In the genomic region with DNA sequence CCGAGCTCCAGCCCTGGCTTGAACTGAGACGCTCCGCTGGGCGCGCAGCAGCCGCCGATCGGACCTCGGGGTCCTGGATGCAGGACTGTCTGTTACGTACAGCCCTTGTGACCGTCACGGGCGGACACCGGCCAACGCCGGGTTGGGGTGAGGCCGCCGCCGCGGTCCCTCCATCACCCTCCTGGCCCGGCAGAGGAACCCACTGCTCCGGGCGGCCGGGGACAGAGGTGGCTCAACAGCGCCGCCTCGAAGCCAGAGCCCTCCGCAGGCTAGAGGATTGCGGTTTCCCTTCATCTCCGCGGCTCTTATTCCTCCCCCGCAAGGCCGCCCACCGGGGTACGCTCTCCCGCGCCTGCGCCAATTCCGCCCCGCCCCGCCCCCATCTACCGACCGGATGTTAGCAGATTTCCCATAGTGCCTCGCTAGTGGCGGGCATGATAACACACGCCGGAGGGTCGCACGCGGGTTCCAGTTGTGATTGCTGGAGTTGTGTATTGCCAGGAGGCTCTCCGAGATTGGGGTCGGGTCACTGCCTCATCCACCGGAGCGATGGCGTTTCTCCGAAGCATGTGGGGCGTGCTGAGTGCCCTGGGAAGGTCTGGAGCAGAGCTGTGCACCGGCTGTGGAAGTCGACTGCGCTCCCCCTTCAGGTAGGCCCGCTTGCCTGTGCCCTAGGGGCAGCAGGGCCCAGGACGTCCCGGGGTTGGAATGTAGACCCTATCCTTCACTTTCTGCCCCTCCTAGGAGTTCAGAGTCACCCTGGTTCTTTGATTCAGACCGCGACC, we compare ENCODE assay signal across 8 cellular contexts. TPM values are rescaled to one million over a fixed set of nuclear protein-coding genes. Genes with fewer than 3 reads are reported as not detected.
DNase-seq lines count a peak whose midpoint lies in the region; ATAC-seq and TF ChIP-seq lines count a peak whose summit lies in the region.

A gene (plus strand): TSS at position 412 of the 785 bp plus-strand sequence. CDS start 138 bp downstream, at position 550.

- peaks cover 52% of the 10 kb centered on the region for H3K4me1 Mint-ChIP-seq in activated naive CD8-positive, alpha-beta T cell (ENCODE audit: low read depth)

- peak within 1 kb of the TSS; percentile 26 to 86 for H3K27ac ChIP-seq in ovary
- H3K27ac ChIP-seq in thyroid gland, result peak within 1 kb of the TSS; percentile 82 to 91 (median 83)

- H3K4me3 ChIP-seq in ovary (peak within 1 kb of the TSS; percentile 66), thyroid gland (replicated peaks in 1 of 3) (peak within 1 kb of the TSS; percentile 78 to 86 (median 80))

- H3K4me3 Mint-ChIP-seq in activated naive CD8-positive, alpha-beta T cell, result peak within 1 kb of the TSS; percentile 97

- no peaks in the 10 kb centered on the region for H3K36me3 ChIP-seq in ovary
- peaks cover 10 to 14% of the 10 kb centered on the region in 2 donors for H3K36me3 ChIP-seq in thyroid gland

- DNase-seq in NCI-H1048 (lab: John Stamatoyannopoulos, UW), result peak; percentile 82
- peak; percentile 89 for DNase-seq in SKM-1 (lab: John Stamatoyannopoulos, UW; ENCODE audit: unreplicated experiment)
- DNase-seq in head of caudate nucleus, result peak; percentile 89 to 99 (median 95)
- DNase-seq in ovary, result peak; percentile 94 to 99 (median 98)
- peak; percentile 93 to 96 for DNase-seq in thyroid gland

- WGBS in ovary, 3 donors, result 0 to 1% (median 0%) methylated on average over 57 to 65 of the region's 65 CpGs
- WGBS in thyroid gland, 2 donors, result 0 to 2% methylated on average over 33 to 43 of the region's 65 CpGs

- H3K9me3 ChIP-seq in ovary (no peaks in the 10 kb centered on the region), thyroid gland (no peaks in the 10 kb centered on the region)

- H3K27ac Mint-ChIP-seq in activated naive CD8-positive, alpha-beta T cell, result peak within 1 kb of the TSS; percentile 98

- H3K36me3 Mint-ChIP-seq in activated naive CD8-positive, alpha-beta T cell, result peaks cover 6% of the 10 kb centered on the region

- H3K9me3 Mint-ChIP-seq in activated naive CD8-positive, alpha-beta T cell (ENCODE audit: low read depth), result no peaks in the 10 kb centered on the region

- peak; percentile 90 for ATAC-seq in HG02588 (IDR thresholded peaks at IDR 0.05; ENCODE audit: unreplicated experiment)

- intact Hi-C loops in head of caudate nucleus (cut with DNase I), result loop anchor here (5.0 to 10.0 kb wide), 2 partner anchors 50 to 83 kb away; a partner anchor contains a TSS
- intact Hi-C loops in ovary (cut with DNase I), result no loop called here
- intact Hi-C loops in thyroid gland (cut with DNase I), result no loop called here

- no peaks in the 10 kb centered on the region for H3K27me3 Mint-ChIP-seq in activated naive CD8-positive, alpha-beta T cell

- TF ChIP-seq EP300 in ovary (IDR thresholded peaks at IDR 0.05), result no peak

- H3K4me1 ChIP-seq in ovary (ENCODE audit: insufficient read depth) (no peaks in the 10 kb centered on the region), thyroid gland (peaks cover 0 to 10% of the 10 kb centered on the region in 2 donors)

- TF ChIP-seq POLR2A in GM10847 (IDR thresholded peaks at IDR 0.05; ENCODE audit: extremely low read depth, insufficient read length) (peak; percentile 94), ovary (IDR thresholded peaks at IDR 0.05) (peak; percentile 87), thyroid gland (IDR thresholded peaks at IDR 0.05) (peak in 1 of 2 donors; percentile 81)

- H3K27me3 ChIP-seq in ovary (no peaks in the 10 kb centered on the region), thyroid gland (no peaks in the 10 kb centered on the region)

- TF ChIP-seq CTCF in ovary (IDR thresholded peaks at IDR 0.05), result peak; percentile 62 to 80 (median 75)
- peak in 3 of 6 experiments; percentile 32 to 63 (median 44) for TF ChIP-seq CTCF in thyroid gland (IDR thresholded peaks at IDR 0.05)

RNA-seq across cellular contexts. Expression of the gene that starts here (rescaled TPM):
- total RNA-seq in ovary (10 to 100 TPM; 17.6 to 46.6 (median 38.2) TPM), thyroid gland (10 to 100 TPM; 23.1 to 33.8 (median 32.2) TPM)
- 10 to 100 TPM; 12.0 to 17.8 TPM for polyA plus RNA-seq in ovary

Comparison
In these comparisons a context has a peak if more than half of its experiments do, and no peak if none do; other contexts are left out.
1. Peak in every context shown above with its lines: DNase-seq, ATAC-seq, H3K4me3 ChIP-seq and H3K27ac ChIP-seq.